8 cellular contexts compared by ENCODE assay signal in the genomic region with DNA sequence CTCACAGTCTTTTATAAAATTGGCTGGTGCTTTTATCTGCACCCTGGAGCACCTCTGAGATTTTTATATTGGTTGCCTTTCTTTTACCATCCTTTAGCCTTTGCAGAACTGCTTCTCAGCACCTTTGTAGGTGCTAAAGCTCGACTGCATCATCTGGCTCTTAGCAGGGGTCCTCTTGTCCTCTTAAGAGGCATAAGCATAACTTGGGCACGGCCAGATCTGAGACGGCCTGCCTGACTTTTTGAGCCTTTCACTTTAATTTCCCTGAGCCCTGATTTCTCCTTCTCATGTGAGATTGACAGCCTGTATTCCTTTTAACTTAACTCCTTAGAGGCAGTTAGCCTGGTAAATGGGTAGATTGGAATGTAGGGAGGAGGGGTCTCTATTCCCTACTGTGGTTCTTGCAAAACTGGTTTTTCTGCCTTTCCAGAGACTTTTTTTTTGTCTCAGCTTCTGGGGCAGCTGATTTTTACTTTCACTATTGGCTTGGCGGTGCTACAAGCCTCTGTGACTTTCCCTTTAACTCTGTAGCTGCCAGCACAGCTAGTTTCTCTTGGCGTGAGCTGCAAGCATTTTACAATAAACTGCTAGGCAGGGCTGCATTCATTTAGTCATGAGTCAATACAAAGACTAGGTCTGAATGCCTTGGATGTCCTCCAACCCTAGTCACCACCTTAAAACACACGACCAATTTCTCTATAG. TPM values are rescaled to one million over a fixed set of nuclear protein-coding genes. Genes with fewer than 3 reads are reported as not detected.
DNase-seq lines count a peak whose midpoint lies in the region; ATAC-seq and TF ChIP-seq lines count a peak whose summit lies in the region.

No MANE protein-coding gene starts in this region.

- no peaks in the 10 kb centered on the region for H3K27me3 Mint-ChIP-seq in CD4-positive, alpha-beta T cell

- 0 out of 2 replicates have a peak overlapping the region, but pooled peaks have one; percentile 36 for H3K4me3 ChIP-seq in SK-N-MC
- H3K4me3 ChIP-seq in mucosa of rectum (ENCODE audit: low read length in 2 of 2): peak overlapping the region; percentile 64 to 78

- CTCF ChIA-PET in CD4-positive, alpha-beta T cell (lab: Charles Lee): interaction anchor here (2.0 kb wide), 1 partner anchor 24 kb away, joined by 8 read pairs; a partner anchor contains a TSS

- H3K27ac Mint-ChIP-seq in CD4-positive, alpha-beta T cell: peak overlapping the region; percentile 84

- POLR2A ChIA-PET in CD4-positive, alpha-beta T cell (lab: Charles Lee): interaction anchor here (0.8 to 2.8 kb wide), 7 partner anchors 24 to 594 kb away, joined by 3 to 9 read pairs (median 3); a partner anchor contains a TSS

- H3K9me3 ChIP-seq in CD4-positive, alpha-beta T cell (ENCODE audit: control insufficient read depth, low read length): peaks cover 22% of the 10 kb centered on the region
- H3K9me3 ChIP-seq in SK-N-MC (ENCODE audit: low read depth, low read length) (no peaks in the 10 kb centered on the region), mucosa of rectum (ENCODE audit: control insufficient read depth in 2 of 2, low read length in 2 of 2) (no peaks in the 10 kb centered on the region)

- H3K27me3 ChIP-seq in CD4-positive, alpha-beta T cell (ENCODE audit: control insufficient read depth, insufficient read depth, low read length): no peaks in the 10 kb centered on the region
- H3K27me3 ChIP-seq in mucosa of rectum (ENCODE audit: control insufficient read depth in 2 of 2, insufficient read depth in 2 of 2, low read length in 2 of 2): no peaks in the 10 kb centered on the region

- no peak for TF ChIP-seq CTCF in CD4-positive, alpha-beta T cell (IDR thresholded peaks at IDR 0.05)

- H3K4me1 Mint-ChIP-seq in CD4-positive, alpha-beta T cell (ENCODE audit: low read depth): peaks cover 26% of the 10 kb centered on the region

- intact Hi-C loops in CD4-positive, alpha-beta T cell (cut with DNase I, micrococcal nuclease): no loop called here

- peak overlapping the region; percentile 87 for H3K4me3 Mint-ChIP-seq in CD4-positive, alpha-beta T cell

- H3K9me3 Mint-ChIP-seq in CD4-positive, alpha-beta T cell: peaks cover 7% of the 10 kb centered on the region

- peak in 3 of 10 experiments; percentile 9 to 22 (median 20) for DNase-seq in CD4-positive, alpha-beta T cell
- DNase-seq in SK-N-MC (ENCODE audit: low read depth, low spot score) (no peak), epidermal melanocyte (ENCODE audit: insufficient read length, low spot score) (peak; percentile 15), SKM-1 treated with dmso at 0.1 percent for 144 hours (lab: John Stamatoyannopoulos, UW; ENCODE audit: unreplicated experiment) (no peak), GM19240 (ENCODE audit: insufficient read length, low spot score) (no peak)

- H3K36me3 ChIP-seq in SK-N-MC (ENCODE audit: insufficient read depth, low read length): no peaks in the 10 kb centered on the region
- H3K36me3 ChIP-seq in mucosa of rectum (ENCODE audit: control insufficient read depth in 2 of 2, insufficient read depth in 2 of 2, low read length in 2 of 2): no peaks in the 10 kb centered on the region

- H3K27ac ChIP-seq in CD4-positive, alpha-beta T cell (ENCODE audit: low read depth, low read length): peak overlapping the region; percentile 34
- H3K27ac ChIP-seq in SK-N-MC (no peak overlapping the region), mucosa of rectum (ENCODE audit: low read depth in 2 of 2, low read length in 2 of 2) (peak overlapping the region in 1 of 2 donors; percentile 54)

- H3K4me1 ChIP-seq in mucosa of rectum (ENCODE audit: control insufficient read depth in 2 of 2, insufficient read depth in 2 of 2, low read length in 2 of 2): peaks cover 9 to 10% of the 10 kb centered on the region in 2 donors

- H3K36me3 Mint-ChIP-seq in CD4-positive, alpha-beta T cell (ENCODE audit: low read depth): peaks cover 12% of the 10 kb centered on the region

- ATAC-seq in CD4-positive, alpha-beta T cell (ENCODE audit: poor library complexity): peak; percentile 72
- peak; percentile 73 for ATAC-seq in GM19351 (IDR thresholded peaks at IDR 0.05; ENCODE audit: unreplicated experiment)
- ATAC-seq in HG03442 (IDR thresholded peaks at IDR 0.05; ENCODE audit: unreplicated experiment): peak; percentile 71

- H3K9ac ChIP-seq in SK-N-MC (ENCODE audit: insufficient read length) (no peak overlapping the region), mucosa of rectum (ENCODE audit: low read depth in 1 of 2, low read length in 2 of 2) (peak overlapping the region; percentile 38 to 54)

RNA-seq across cellular contexts. Expression of a gene that starts 24.0 kb away (rescaled TPM):
- not detected for total RNA-seq in CD4-positive, alpha-beta T cell
